Comparison of ENCODE assay signal across 19 cellular contexts in genomic region chr7:44213206-44213871, GRCh38. TPM values are rescaled to one million over a fixed set of nuclear protein-coding genes. Genes with fewer than 3 reads are reported as not detected.
DNase-seq lines count a peak whose midpoint lies in the region; ATAC-seq, FAIRE-seq and TF ChIP-seq lines count a peak whose summit lies in the region.
"Had no signal": no experiment of that assay in that cellular context is flagged by ENCODE, and none has a peak within 500 bp of the region (broad histone marks: within the 10 kb centered on the region; RNA-seq: fewer than 3 reads in every experiment).

No MANE protein-coding gene starts in this region.

- H3K79me2 ChIP-seq in HepG2 (ENCODE audit: insufficient read depth, low read length) (no peaks in the 10 kb centered on the region), smooth muscle cell (ENCODE audit: low read depth) (no peaks in the 10 kb centered on the region)

- no peak for TF ChIP-seq EP300 in HepG2 (IDR thresholded peaks at IDR 0.05; ENCODE audit: low read depth in 2 of 2, low read length in 2 of 2)
- TF ChIP-seq EP300 in HepG2 (CRISPR knock-in tag; IDR thresholded peaks at IDR 0.05; ENCODE audit: borderline replicate concordance) = no peak

- 100% methylated on average over 3 of the region's 3 CpGs for WGBS in HepG2 (ENCODE audit: low lambda C conversion rate)
- WGBS in esophagus squamous epithelium, 2 donors = 86% methylated on average over 3 of the region's 3 CpGs; no CpG with 5 or more reads in 1 of the 2 donors
- 97% methylated on average over 3 of the region's 3 CpGs for WGBS in smooth muscle cell (ENCODE audit: low lambda C conversion rate)

- ATAC-seq in left cardiac atrium = no peak
- ATAC-seq in WTC11 = no peak
- no peak for ATAC-seq in HepG2

- intact Hi-C loops in left cardiac atrium (cut with DNase I) = loop anchor here in 1 of 2 donors (10.0 kb wide), 1 partner anchor 351 kb away; no protein-coding TSS in a partner anchor
- intact Hi-C loops in HepG2 (cut with micrococcal nuclease; ENCODE audit: unreplicated experiment) = no loop called here
- intact Hi-C loops in esophagus squamous epithelium (cut with DNase I) = no loop called here

- no peaks in the 10 kb centered on the region for H3K9me3 Mint-ChIP-seq in WTC11
- H3K9me3 Mint-ChIP-seq: activated T-helper 2 cell treated with anti-CD3 and anti-CD28 coated beads, Interferon-gamma antibody, Interleukin-2, Interleukin-4, amounts not matched to agents 10 μg/mL and 5 μg/mL and 100 μg/mL, durations not matched to agents 14 hours and 24 hours and 36 hours had no signal

- H3K27ac Mint-ChIP-seq in WTC11 = peak overlapping the region; percentile 75; the same call in 1 of the 2 replicates
- H3K27ac Mint-ChIP-seq: activated T-helper 2 cell treated with anti-CD3 and anti-CD28 coated beads, Interferon-gamma antibody, Interleukin-2, Interleukin-4, amounts not matched to agents 10 μg/mL and 5 μg/mL and 100 μg/mL, durations not matched to agents 14 hours and 24 hours and 36 hours had no signal

- POLR2A ChIA-PET in WTC11 (lab: Charles Lee) (no interaction called here), HepG2 (lab: Yijun Ruan, JAX) (interaction anchor here (1.2 kb wide), 1 partner anchor 82 kb away, joined by 4 read pairs; no protein-coding TSS in a partner anchor)

- no peaks in the 10 kb centered on the region for H3F3A ChIP-seq in smooth muscle cell (ENCODE audit: low read depth)

- TF ChIP-seq POLR2A in HepG2 (IDR thresholded peaks at IDR 0.05; ENCODE audit: insufficient read depth in 1 of 2, low read depth in 2 of 2, low read length in 2 of 2) (no peak), esophagus squamous epithelium (IDR thresholded peaks at IDR 0.05) (no peak)

- H3K36me3 Mint-ChIP-seq in WTC11 = peaks cover 34% of the 10 kb centered on the region

- H3K4me2 ChIP-seq in HepG2 (ENCODE audit: low read depth, low read length) (no peak overlapping the region), smooth muscle cell (no peak overlapping the region)

- CTCF ChIA-PET in WTC11 (lab: Charles Lee) = interaction anchor here (1.7 kb wide), 1 partner anchor 27 kb away, joined by 18 read pairs; no protein-coding TSS in a partner anchor
- CTCF ChIA-PET in HepG2 (lab: Yijun Ruan, JAX; ENCODE audit: low intra/inter-chr PET ratio, low total read pairs) = no interaction called here

- TSS peak; percentile 40 for BruUV-seq in HepG2 (replicated peaks; lab: Mats Ljungman, UMichigan)

- H3K9ac ChIP-seq in HepG2 (ENCODE audit: insufficient read depth, low read depth, low read length) (no peak overlapping the region), smooth muscle cell (ENCODE audit: low read depth) (no peak overlapping the region)

- H4K20me1 ChIP-seq in HepG2 (ENCODE audit: insufficient read depth, low read length) (no peaks in the 10 kb centered on the region), smooth muscle cell (ENCODE audit: low read depth) (peaks cover 27% of the 10 kb centered on the region)

- H3K27ac ChIP-seq in cardiac muscle cell (peak overlapping the region; percentile 75), HepG2 (ENCODE audit: extremely low read length, insufficient read depth, low read length) (no peak overlapping the region), esophagus squamous epithelium (no peak overlapping the region), smooth muscle cell (ENCODE audit: low read depth) (no peak overlapping the region)

- TF ChIP-seq RAD21 in HepG2 (CRISPR knock-in tag; IDR thresholded peaks at IDR 0.05) = no peak

- H3K4me1 ChIP-seq in cardiac muscle cell (ENCODE audit: low read depth) = peaks cover 13% of the 10 kb centered on the region
- H3K4me1 ChIP-seq in HepG2 (ENCODE audit: insufficient read depth, low read length) = peaks cover 14% of the 10 kb centered on the region
- H3K4me1 ChIP-seq in esophagus squamous epithelium = peaks cover 0 to 20% (median 3%) of the 10 kb centered on the region in 3 donors
- H3K4me1 ChIP-seq in smooth muscle cell (ENCODE audit: low read depth) = peaks cover 11% of the 10 kb centered on the region
- H3K4me1 ChIP-seq: HAP-1 had no signal

- H3K27me3 ChIP-seq in cardiac muscle cell = no peaks in the 10 kb centered on the region
- peaks cover 1 to 3% of the 10 kb centered on the region in 2 experiments; a peak in 1 of 5 replicates for H3K27me3 ChIP-seq in HepG2 (ENCODE audit: control insufficient read depth in 1 of 2, insufficient read depth in 2 of 2, low read length in 2 of 2)
- H3K27me3 ChIP-seq in esophagus squamous epithelium = no peaks in the 10 kb centered on the region
- H3K27me3 ChIP-seq in H7 (ENCODE audit: control insufficient read depth, insufficient read depth, low read length) = no peaks in the 10 kb centered on the region
- no peaks in the 10 kb centered on the region for H3K27me3 ChIP-seq in smooth muscle cell (ENCODE audit: low read depth)

- no peak overlapping the region for H3K4me3 Mint-ChIP-seq in WTC11

- in situ Hi-C loops in HepG2 (cut with HindIII; ENCODE audit: extremely low pct_ligation_motif_present, low pct_unique_long_range_greater_than_20kb) = no loop called here

- H2AFZ ChIP-seq in HepG2 (ENCODE audit: low read length) = no peak overlapping the region
- H2AFZ ChIP-seq in smooth muscle cell (ENCODE audit: low read depth) = no peak overlapping the region

- DNase-seq in cardiac muscle cell (ENCODE audit: low read depth in 1 of 2, low spot score in 1 of 2) = no peak
- no peak for DNase-seq in left cardiac atrium
- DNase-seq in WTC11 (ENCODE audit: low spot score) = peak; percentile 0
- no peak for DNase-seq in HepG2 (ENCODE audit: low spot score)
- no peak for DNase-seq in urothelium cell line (ENCODE audit: low spot score)
- DNase-seq in esophagus squamous epithelium (lab: John Stamatoyannopoulos, UW) = no peak
- no peak for DNase-seq in H7
- no peak for DNase-seq in smooth muscle cell (lab: John Stamatoyannopoulos, UW; ENCODE audit: unreplicated experiment)
- DNase-seq: amygdala, MM.1S, NCI-H1930, NCI-H524 had no signal

- H3K4me3 ChIP-seq in cardiac muscle cell (no peak overlapping the region), HepG2 (replicated peaks in 1 of 3; ENCODE audit: insufficient read depth in 1 of 3, low read depth in 2 of 3, low read length in 3 of 3) (no peak overlapping the region), esophagus squamous epithelium (no peak overlapping the region), H7 (ENCODE audit: insufficient read depth, low read depth, low read length) (no peak overlapping the region), smooth muscle cell (no peak overlapping the region)
- H3K4me3 ChIP-seq: HAP-1 had no signal

- TF ChIP-seq CTCF in cardiac muscle cell (IDR thresholded peaks at IDR 0.05; ENCODE audit: low read depth, low read length) (no peak), WTC11 (IDR thresholded peaks at IDR 0.05) (no peak), HepG2 (CRISPR knock-in tag; IDR thresholded peaks at IDR 0.05) (no peak), esophagus squamous epithelium (IDR thresholded peaks at IDR 0.05) (no peak), smooth muscle cell (IDR thresholded peaks at IDR 0.05; ENCODE audit: borderline replicate concordance, insufficient read depth, poor library complexity, severe bottlenecking) (no peak)

- H3K4me1 Mint-ChIP-seq in WTC11 = peaks cover 20% of the 10 kb centered on the region

- no peak for FAIRE-seq in HepG2 (lab: Jason Lieb, UNC)
- FAIRE-seq in urothelium cell line (lab: Jason Lieb, UNC) = peak; percentile 42
- FAIRE-seq: endometrium, TTC549 had no signal

- H3K9me3 ChIP-seq in cardiac muscle cell (ENCODE audit: low read depth) (no peaks in the 10 kb centered on the region), HepG2 (ENCODE audit: low read length) (no peaks in the 10 kb centered on the region), esophagus squamous epithelium (no peaks in the 10 kb centered on the region), smooth muscle cell (replicated peaks; ENCODE audit: low read depth) (no peaks in the 10 kb centered on the region)
- H3K9me3 ChIP-seq: HAP-1 had no signal

- no peaks in the 10 kb centered on the region for H3K27me3 Mint-ChIP-seq in WTC11 (ENCODE audit: low read depth)
- H3K27me3 Mint-ChIP-seq: progenitor cell of endocrine pancreas had no signal

- H3K36me3 ChIP-seq in cardiac muscle cell (peaks cover 38% of the 10 kb centered on the region), HepG2 (replicated peaks in 1 of 2; ENCODE audit: control insufficient read depth in 1 of 2, insufficient read depth in 2 of 2, low read length in 2 of 2) (peaks cover 15 to 41% of the 10 kb centered on the region in 2 experiments), esophagus squamous epithelium (peaks cover 10 to 57% (median 34%) of the 10 kb centered on the region in 3 donors), H7 (replicated peaks; ENCODE audit: control insufficient read depth, insufficient read depth, low read length) (peaks cover 27% of the 10 kb centered on the region), smooth muscle cell (ENCODE audit: low read depth) (no peaks in the 10 kb centered on the region)

RNA-seq across cellular contexts. Expression of gene YKT6, which starts 12.6 kb away (rescaled TPM):
- total RNA-seq in cardiac muscle cell (59.8 and 92.9 TPM in 2 replicates), left cardiac atrium (10 to 100 TPM; 51.5 to 62.1 TPM), WTC11 (2021) (82.2 to 102 TPM (median 83.7 TPM) in 3 replicates), HepG2 (2016; rRNA removed; fragmentation: Illumina TruSeq; extraction: Trizol) (52.2 and 59.0 TPM in 2 replicates), esophagus squamous epithelium (10 to 100 TPM; 56.3 to 91.8 (median 65.1) TPM), smooth muscle cell (64.2 and 95.9 TPM in 2 replicates)
- polyA plus RNA-seq in cardiac muscle cell (76.2 and 105 TPM in 2 replicates), HepG2 (2011; rRNA removed) (60.3 and 65.6 TPM in 2 replicates), smooth muscle cell (86.5 and 87.4 TPM in 2 replicates)
- total RNA-seq in HepG2 (2016; cell fraction: cytosol; rRNA removed; fragmentation: Illumina TruSeq; extraction: Trizol; ENCODE audit: low read depth) = 32.5 and 39.5 TPM in 2 replicates
- total RNA-seq in HepG2 (2016; cell fraction: insoluble cytoplasmic fraction; rRNA removed; fragmentation: Illumina TruSeq; extraction: Trizol) = 50.3 and 53.4 TPM in 2 replicates
- total RNA-seq in HepG2 (2016; cell fraction: membrane; rRNA removed; fragmentation: Illumina TruSeq; extraction: Trizol) = 72.2 and 82.9 TPM in 2 replicates
- total RNA-seq in HepG2 (2016; cell fraction: nucleus; rRNA removed; fragmentation: Illumina TruSeq; extraction: Trizol) = 29.8 and 32.8 TPM in 2 replicates
- polyA plus RNA-seq in HepG2 (2011; cell fraction: cytosol; rRNA removed) = 59.3 and 64.4 TPM in 2 replicates
- 71.8 and 75.7 TPM in 2 replicates for polyA plus RNA-seq in HepG2 (2011; cell fraction: nucleus; rRNA removed)
- 36.1 and 46.4 TPM in 2 replicates for polyA plus RNA-seq in HepG2 (2012)
- 51.9 and 71.1 TPM in 2 replicates for polyA plus RNA-seq in HepG2 (2016; cell fraction: cytosol; fragmentation: Illumina TruSeq; extraction: Trizol; ENCODE audit: low read depth)
- 67.7 and 77.1 TPM in 2 replicates for polyA plus RNA-seq in HepG2 (2016; cell fraction: insoluble cytoplasmic fraction; fragmentation: Illumina TruSeq; extraction: Trizol; ENCODE audit: low read depth)
- polyA plus RNA-seq in HepG2 (2016; cell fraction: membrane; fragmentation: Illumina TruSeq; extraction: Trizol; ENCODE audit: low read depth) = 72.0 and 86.2 TPM in 2 replicates
- polyA plus RNA-seq in HepG2 (2016; cell fraction: nucleus; fragmentation: Illumina TruSeq; extraction: Trizol; ENCODE audit: insufficient read depth, low read depth) = 65.4 and 71.2 TPM in 2 replicates
- 55.8 and 105 TPM in 2 replicates for polyA minus RNA-seq in HepG2 (2011; rRNA and poly(A)+ RNA removed; ENCODE audit: low replicate concordance)
- 19.1 and 20.7 TPM in 2 replicates for polyA minus RNA-seq in HepG2 (2011; cell fraction: cytosol; rRNA and poly(A)+ RNA removed)
- polyA minus RNA-seq in HepG2 (2011; cell fraction: nucleus; rRNA and poly(A)+ RNA removed) = 38.1 and 44.4 TPM in 2 replicates
- 82.4 and 93.4 TPM in 2 replicates for total RNA-seq in H7 (2014; rRNA removed; shearing (Covaris generic))

RNA-seq across cellular contexts. Expression of gene GCK, which starts 24.1 kb away (rescaled TPM):
- total RNA-seq in cardiac muscle cell = 19.1 and 46.4 TPM in 2 replicates
- 26.7 and 62.9 TPM in 2 replicates for polyA plus RNA-seq in cardiac muscle cell
- 1 to 10 TPM; 3.1 to 5.6 TPM for total RNA-seq in left cardiac atrium
- 3.3 to 5.1 TPM (median 4.5 TPM) in 3 replicates for total RNA-seq in WTC11 (2021)
- not detected in 2 replicates for total RNA-seq in HepG2 (2016; rRNA removed; fragmentation: Illumina TruSeq; extraction: Trizol)
- total RNA-seq in HepG2 (2016; cell fraction: cytosol; rRNA removed; fragmentation: Illumina TruSeq; extraction: Trizol; ENCODE audit: low read depth) = not detected in 2 replicates
- total RNA-seq in HepG2 (2016; cell fraction: insoluble cytoplasmic fraction; rRNA removed; fragmentation: Illumina TruSeq; extraction: Trizol) = not detected in 2 replicates
- not detected in 2 replicates for total RNA-seq in HepG2 (2016; cell fraction: membrane; rRNA removed; fragmentation: Illumina TruSeq; extraction: Trizol)
- total RNA-seq in HepG2 (2016; cell fraction: nucleus; rRNA removed; fragmentation: Illumina TruSeq; extraction: Trizol) = not detected in 2 replicates
- not detected in 2 replicates for polyA plus RNA-seq in HepG2 (2011; rRNA removed)
- not detected in 2 replicates for polyA plus RNA-seq in HepG2 (2011; cell fraction: cytosol; rRNA removed)
- polyA plus RNA-seq in HepG2 (2011; cell fraction: nucleus; rRNA removed) = not detected in 2 replicates
- 0.55 TPM in 1 of 2 replicates, not detected in the other for polyA plus RNA-seq in HepG2 (2012)
- not detected in 2 replicates for polyA plus RNA-seq in HepG2 (2016; cell fraction: cytosol; fragmentation: Illumina TruSeq; extraction: Trizol; ENCODE audit: low read depth)
- not detected in 2 replicates for polyA plus RNA-seq in HepG2 (2016; cell fraction: insoluble cytoplasmic fraction; fragmentation: Illumina TruSeq; extraction: Trizol; ENCODE audit: low read depth)
- not detected in 2 replicates for polyA plus RNA-seq in HepG2 (2016; cell fraction: membrane; fragmentation: Illumina TruSeq; extraction: Trizol; ENCODE audit: low read depth)
- polyA plus RNA-seq in HepG2 (2016; cell fraction: nucleus; fragmentation: Illumina TruSeq; extraction: Trizol; ENCODE audit: insufficient read depth, low read depth) = not detected in 2 replicates
- not detected in 2 replicates for polyA minus RNA-seq in HepG2 (2011; rRNA and poly(A)+ RNA removed; ENCODE audit: low replicate concordance)
- polyA minus RNA-seq in HepG2 (2011; cell fraction: cytosol; rRNA and poly(A)+ RNA removed) = not detected in 2 replicates
- polyA minus RNA-seq in HepG2 (2011; cell fraction: nucleus; rRNA and poly(A)+ RNA removed) = not detected in 2 replicates
- under 1 TPM in 1 of 4 donors, not detected in 3; 0.38 TPM for total RNA-seq in esophagus squamous epithelium
- total RNA-seq in H7 (2014; rRNA removed; shearing (Covaris generic)) = 2.8 and 3.7 TPM in 2 replicates
- 1.6 and 2.7 TPM in 2 replicates for total RNA-seq in smooth muscle cell
- polyA plus RNA-seq in smooth muscle cell = 5.5 and 7.3 TPM in 2 replicates
- total RNA-seq: G401, HT1080 had no signal
